In genomic region chr20:44752099-44752931, GRCh38 we compare ENCODE assay signal across 1 cellular context.
TF ChIP-seq lines count a peak whose summit lies in the region.

No MANE protein-coding gene starts in this region.

TF ChIP-seq in GM12878, 131 proteins besides CTCF, POLR2A, EP300 and RAD21:
- no peak for TF ChIP-seq DPF2 (IDR thresholded peaks at IDR 0.05)
- no peak for TF ChIP-seq MLLT1 (IDR thresholded peaks at IDR 0.05)
- no peak for TF ChIP-seq FOXM1 (IDR thresholded peaks at IDR 0.05; ENCODE audit: low read depth, low read length)
- TF ChIP-seq CHD4 (IDR thresholded peaks at IDR 0.05), result no peak
- no peak for TF ChIP-seq NR2F1 (conservative IDR thresholded peaks at IDR 0.05)
- TF ChIP-seq NFXL1 (IDR thresholded peaks at IDR 0.05; ENCODE audit: borderline replicate concordance), result no peak
- TF ChIP-seq PAX5 (IDR thresholded peaks at IDR 0.05; ENCODE audit: borderline replicate concordance, low read depth, low read length), result no peak
- TF ChIP-seq RELB (IDR thresholded peaks at IDR 0.05; ENCODE audit: low read depth), result no peak
- TF ChIP-seq PML (IDR thresholded peaks at IDR 0.05; ENCODE audit: low read length), result no peak
- TF ChIP-seq ATF3 (IDR thresholded peaks at IDR 0.05; ENCODE audit: borderline replicate concordance, extremely low read depth, low read depth, low read length), result no peak
- no peak for TF ChIP-seq PRDM15 (CRISPR knock-in tag; IDR thresholded peaks at IDR 0.05)
- TF ChIP-seq ZNF622 (IDR thresholded peaks at IDR 0.05), result no peak
- no peak for TF ChIP-seq IRF3 (IDR thresholded peaks at IDR 0.05)
- TF ChIP-seq KLF5 (IDR thresholded peaks at IDR 0.05; ENCODE audit: partially characterized antibody), result no peak
- TF ChIP-seq KDM1A (IDR thresholded peaks at IDR 0.05; ENCODE audit: borderline replicate concordance), result no peak
- no peak for TF ChIP-seq SMAD1 (IDR thresholded peaks at IDR 0.05; ENCODE audit: low read depth, partially characterized antibody)
- no peak for TF ChIP-seq SREBF1 (IDR thresholded peaks at IDR 0.05; ENCODE audit: low read length)
- TF ChIP-seq NR2C1 (IDR thresholded peaks at IDR 0.05), result no peak
- TF ChIP-seq RFX5 (IDR thresholded peaks at IDR 0.05; ENCODE audit: low read depth, low read length), result no peak
